Comparison of ENCODE assay signal across 19 cellular contexts in the genomic region with DNA sequence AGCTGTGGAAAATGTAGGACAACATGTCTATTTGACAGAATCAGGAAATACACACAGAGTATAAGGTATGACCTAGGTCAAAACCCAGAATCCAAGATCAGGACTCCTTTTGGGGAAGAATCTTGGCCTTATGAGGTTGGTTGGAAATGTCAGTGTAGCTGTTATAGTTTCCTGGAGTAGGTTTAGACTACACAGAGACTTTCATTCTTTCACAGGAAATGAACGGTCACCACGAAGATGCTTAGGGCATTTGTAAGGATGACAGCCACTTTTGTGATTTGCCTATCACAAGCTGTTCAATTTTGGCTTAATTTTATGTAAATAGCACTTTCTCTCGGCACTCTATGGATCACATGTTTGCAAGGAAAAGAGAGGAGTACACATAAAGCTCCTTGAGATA. TPM values are rescaled to one million over a fixed set of nuclear protein-coding genes. Genes with fewer than 3 reads are reported as not detected.
DNase-seq lines count a peak whose midpoint lies in the region; ATAC-seq and TF ChIP-seq lines count a peak whose summit lies in the region.
"Had no signal": no experiment of that assay in that cellular context is flagged by ENCODE, and none has a peak within 500 bp of the region (broad histone marks: within the 10 kb centered on the region; RNA-seq: fewer than 3 reads in every experiment).

No MANE protein-coding gene starts in this region.

- no peak overlapping the region for H2AK5ac ChIP-seq in IMR-90 (ENCODE audit: low read depth, low read length)

- H3K27me3 Mint-ChIP-seq in activated naive CD8-positive, alpha-beta T cell treated with anti-CD3 and anti-CD28 coated beads for 36 hours = no peaks in the 10 kb centered on the region
- H3K27me3 Mint-ChIP-seq in natural killer cell treated with Interleukin-12 subunit alpha and Interleukin-12 subunit beta and Interleukin-15 and Interleukin-18, amount 100 ng/mL, for 72 hours = no peaks in the 10 kb centered on the region
- H3K27me3 Mint-ChIP-seq in progenitor cell of endocrine pancreas = no peaks in the 10 kb centered on the region
- H3K27me3 Mint-ChIP-seq: type B pancreatic cell had no signal

- H4K91ac ChIP-seq in IMR-90 (ENCODE audit: insufficient read depth, low read depth, low read length) = no peak overlapping the region

- dilution Hi-C loops in IMR-90 (cut with HindIII; ENCODE audit: low sequenced_read_pairs, unreplicated experiment) = no loop called here

- H2AFZ ChIP-seq in SK-N-SH (ENCODE audit: low read depth) (peak overlapping the region; percentile 35; the same call in 1 of the 2 replicates), IMR-90 (replicated peaks; ENCODE audit: low read length, poor library complexity) (no peak overlapping the region)

- TF ChIP-seq RAD21 in SK-N-SH (IDR thresholded peaks at IDR 0.05; ENCODE audit: low read length) (no peak), IMR-90 (IDR thresholded peaks at IDR 0.05; ENCODE audit: low read length) (no peak)

- in situ Hi-C loops in IMR-90 (cut with MboI; ENCODE audit: low sequenced_read_pairs) = loop anchor here (10.0 kb wide), 1 partner anchor 331 kb away; no protein-coding TSS in a partner anchor

- H2BK120ac ChIP-seq in IMR-90 (ENCODE audit: low read depth, low read length) = no peak overlapping the region

- no peak overlapping the region for H4K5ac ChIP-seq in IMR-90 (ENCODE audit: low read depth, low read length)

- H3K27ac Mint-ChIP-seq in activated naive CD8-positive, alpha-beta T cell treated with anti-CD3 and anti-CD28 coated beads for 36 hours = peak overlapping the region; percentile 72
- H3K27ac Mint-ChIP-seq in natural killer cell treated with Interleukin-12 subunit alpha and Interleukin-12 subunit beta and Interleukin-15 and Interleukin-18, amount 100 ng/mL, for 72 hours = peak overlapping the region; percentile 84 to 85
- no peak overlapping the region for H3K27ac Mint-ChIP-seq in progenitor cell of endocrine pancreas
- H3K27ac Mint-ChIP-seq: type B pancreatic cell had no signal

- H3K27ac ChIP-seq in SK-N-SH (ENCODE audit: low read depth in 2 of 2, low read length in 1 of 2) = no peak overlapping the region
- no peak overlapping the region for H3K27ac ChIP-seq in IMR-90 (ENCODE audit: insufficient read depth, low read length)
- H3K27ac ChIP-seq: 22Rv1, C4-2B, ovary, SK-N-MC had no signal

- H2BK5ac ChIP-seq in IMR-90 (ENCODE audit: low read depth, low read length, poor library complexity, severe bottlenecking) = no peak overlapping the region

- peaks cover 21% of the 10 kb centered on the region for H3K4me1 Mint-ChIP-seq in activated naive CD8-positive, alpha-beta T cell treated with anti-CD3 and anti-CD28 coated beads for 36 hours
- H3K4me1 Mint-ChIP-seq in natural killer cell treated with Interleukin-12 subunit alpha and Interleukin-12 subunit beta and Interleukin-15 and Interleukin-18, amount 100 ng/mL, for 72 hours (ENCODE audit: low read depth in 2 of 2) = peaks cover 26 to 28% of the 10 kb centered on the region in 2 donors
- no peaks in the 10 kb centered on the region for H3K4me1 Mint-ChIP-seq in progenitor cell of endocrine pancreas (ENCODE audit: low read depth)

- no peak overlapping the region for H3K4me3 Mint-ChIP-seq in activated naive CD8-positive, alpha-beta T cell treated with anti-CD3 and anti-CD28 coated beads for 36 hours
- H3K4me3 Mint-ChIP-seq in natural killer cell treated with Interleukin-12 subunit alpha and Interleukin-12 subunit beta and Interleukin-15 and Interleukin-18, amount 100 ng/mL, for 72 hours = peak overlapping the region; percentile 25
- H3K4me3 Mint-ChIP-seq in progenitor cell of endocrine pancreas (ENCODE audit: low read depth) = no peak overlapping the region
- H3K4me3 Mint-ChIP-seq: type B pancreatic cell had no signal

- no peak overlapping the region for H2AK9ac ChIP-seq in IMR-90 (replicated peaks; ENCODE audit: low read depth, low read length, poor library complexity)

- H3K4me1 ChIP-seq in SK-N-SH (ENCODE audit: control insufficient read depth in 1 of 2, insufficient read depth in 2 of 2, low read depth in 1 of 2, low read length in 1 of 2) (no peaks in the 10 kb centered on the region), IMR-90 (ENCODE audit: control insufficient read depth, insufficient read depth, low read length) (no peaks in the 10 kb centered on the region; the same call in 1 of the 2 replicates)

- H3K23ac ChIP-seq in IMR-90 (ENCODE audit: low read depth, low read length) = no peak overlapping the region

- H3K9me3 ChIP-seq in SK-N-SH (no peaks in the 10 kb centered on the region), IMR-90 (ENCODE audit: control insufficient read depth, insufficient read depth, low read length) (no peaks in the 10 kb centered on the region)
- H3K9me3 ChIP-seq: ovary had no signal

- no peaks in the 10 kb centered on the region for H3K27me3 ChIP-seq in SK-N-SH (ENCODE audit: insufficient read depth)
- no peaks in the 10 kb centered on the region for H3K27me3 ChIP-seq in IMR-90 (ENCODE audit: control insufficient read depth, insufficient read depth, low read length)
- H3K27me3 ChIP-seq: ovary had no signal

- H3K36me3 Mint-ChIP-seq in activated naive CD8-positive, alpha-beta T cell treated with anti-CD3 and anti-CD28 coated beads for 36 hours = peaks cover 5% of the 10 kb centered on the region
- H3K36me3 Mint-ChIP-seq in natural killer cell treated with Interleukin-12 subunit alpha and Interleukin-12 subunit beta and Interleukin-15 and Interleukin-18, amount 100 ng/mL, for 72 hours = no peaks in the 10 kb centered on the region
- H3K36me3 Mint-ChIP-seq in progenitor cell of endocrine pancreas (ENCODE audit: insufficient read depth) = no peaks in the 10 kb centered on the region
- H3K36me3 Mint-ChIP-seq: type B pancreatic cell had no signal

- BruUV-seq in IMR-90 (replicated peaks; lab: Mats Ljungman, UMichigan) = no TSS peak

- intact Hi-C loops in IMR-90 (cut with micrococcal nuclease) = no loop called here

- CTCF ChIA-PET in SK-N-SH (lab: Yijun Ruan, JAX) (interaction anchor here (1.0 to 4.2 kb wide), 5 partner anchors 52 to 782 kb away, joined by 3 to 25 read pairs (median 4); no protein-coding TSS in a partner anchor), IMR-90 (lab: Yijun Ruan, JAX) (interaction anchor here (0.9 kb wide), 1 partner anchor 21 kb away, joined by 3 read pairs; no protein-coding TSS in a partner anchor)

- TF ChIP-seq CTCF in SK-N-SH (IDR thresholded peaks at IDR 0.05) (no peak), IMR-90 (conservative IDR thresholded peaks at IDR 0.05; ENCODE audit: low read depth, low read length) (no peak), progenitor cell of endocrine pancreas (IDR thresholded peaks at IDR 0.05; ENCODE audit: unreplicated experiment) (no peak)

- no peak for TF ChIP-seq EP300 in SK-N-SH (IDR thresholded peaks at IDR 0.05; ENCODE audit: borderline replicate concordance in 1 of 2, low read depth in 1 of 2, low read length in 1 of 2)

- H3K79me1 ChIP-seq in IMR-90 (ENCODE audit: low read depth in 1 of 2, low read length in 2 of 2) = no peaks in the 10 kb centered on the region

- H4K20me1 ChIP-seq in SK-N-SH (ENCODE audit: insufficient read depth) = no peaks in the 10 kb centered on the region
- H4K20me1 ChIP-seq in IMR-90 (ENCODE audit: insufficient read depth, low read length) = no peaks in the 10 kb centered on the region

- TF ChIP-seq POLR2A in IMR-90 (IDR thresholded peaks at IDR 0.05; ENCODE audit: low read depth, low read length) = no peak

- no peaks in the 10 kb centered on the region for H3K9me3 Mint-ChIP-seq in activated naive CD8-positive, alpha-beta T cell treated with anti-CD3 and anti-CD28 coated beads for 36 hours
- no peaks in the 10 kb centered on the region for H3K9me3 Mint-ChIP-seq in natural killer cell treated with Interleukin-12 subunit alpha and Interleukin-12 subunit beta and Interleukin-15 and Interleukin-18, amount 100 ng/mL, for 72 hours
- no peaks in the 10 kb centered on the region for H3K9me3 Mint-ChIP-seq in progenitor cell of endocrine pancreas (ENCODE audit: low read depth)
- H3K9me3 Mint-ChIP-seq: type B pancreatic cell had no signal

- no peaks in the 10 kb centered on the region for H3K9me1 ChIP-seq in IMR-90 (ENCODE audit: insufficient read depth, low read length)

- no peak overlapping the region for H2BK20ac ChIP-seq in IMR-90 (ENCODE audit: low read depth, low read length)

- H3K56ac ChIP-seq in IMR-90 (ENCODE audit: extremely low read depth, insufficient read depth, low read length) = no peak overlapping the region

- no peak overlapping the region for H3K4ac ChIP-seq in IMR-90 (ENCODE audit: low read depth, low read length)

- no peak overlapping the region for H4K8ac ChIP-seq in IMR-90 (ENCODE audit: low read depth in 2 of 2, low read length in 2 of 2)

- H3K79me2 ChIP-seq in SK-N-SH (ENCODE audit: insufficient read depth) = no peaks in the 10 kb centered on the region

- H2BK15ac ChIP-seq in IMR-90 (ENCODE audit: low read depth, low read length) = no peak overlapping the region

- H3K4me3 ChIP-seq in SK-N-SH (ENCODE audit: low read depth in 2 of 2, low read length in 1 of 2) (no peak overlapping the region), IMR-90 (ENCODE audit: insufficient read depth, low read depth, low read length) (no peak overlapping the region)
- H3K4me3 ChIP-seq: ovary, SK-N-MC had no signal

- H3F3A ChIP-seq in SK-N-SH (replicated peaks; ENCODE audit: insufficient read depth) = no peaks in the 10 kb centered on the region

- no peaks in the 10 kb centered on the region for H3K9me2 ChIP-seq in SK-N-SH

- H3K36me3 ChIP-seq in SK-N-SH (replicated peaks in 1 of 2; ENCODE audit: control insufficient read depth in 1 of 2, insufficient read depth in 2 of 2, low read length in 1 of 2) (no peaks in the 10 kb centered on the region), IMR-90 (ENCODE audit: control insufficient read depth, insufficient read depth, low read length) (no peaks in the 10 kb centered on the region)
- H3K36me3 ChIP-seq: ovary had no signal

- H3K4me2 ChIP-seq in SK-N-SH (no peak overlapping the region), IMR-90 (ENCODE audit: low read depth, low read length) (no peak overlapping the region)

- WGBS in SK-N-SH (ENCODE audit: low lambda C conversion rate) = 72% methylated on average over 3 of the region's 3 CpGs
- no CpG with 5 or more reads among the region's 3 CpGs for WGBS in IMR-90 (ENCODE audit: extremely low coverage in 2 of 2, insufficient read length in 1 of 2), 2 experiments

- no peak for ATAC-seq in SK-N-SH treated with all-trans-retinoic acid at 6 μM for 48 hours
- no peak; the same call in 1 of the 2 replicates for ATAC-seq in IMR-90 (ENCODE audit: low read depth)
- peak; percentile 48 to 57 for ATAC-seq in natural killer cell treated with Interleukin-12 subunit alpha and Interleukin-12 subunit beta and Interleukin-15 and Interleukin-18, amount 100 ng/mL, for 72 hours
- ATAC-seq: left cardiac atrium had no signal

- H3K14ac ChIP-seq in IMR-90 (replicated peaks; ENCODE audit: low read depth, low read length) = no peak overlapping the region

- no peak overlapping the region; the same call in 1 of the 2 replicates for H3K18ac ChIP-seq in IMR-90 (ENCODE audit: low read depth, low read length)

- POLR2A ChIA-PET in SK-N-SH (lab: Yijun Ruan, JAX) (no interaction called here), IMR-90 (lab: Charles Lee; ENCODE audit: unreplicated experiment) (no interaction called here)

- DNase-seq in SK-N-SH = no peak
- DNase-seq in IMR-90 = peak; percentile 13
- DNase-seq in activated naive CD8-positive, alpha-beta T cell treated with anti-CD3 and anti-CD28 coated beads for 36 hours = no peak
- DNase-seq in natural killer cell treated with Interleukin-12 subunit alpha and Interleukin-12 subunit beta and Interleukin-15 and Interleukin-18, amount 100 ng/mL, for 72 hours (ENCODE audit: low spot score) = no peak
- DNase-seq in NCI-H226 = no peak
- no peak for DNase-seq in C1 segment of cervical spinal cord (lab: John Stamatoyannopoulos, UW)
- DNase-seq in progenitor cell of endocrine pancreas (ENCODE audit: low spot score, unreplicated experiment) = no peak
- DNase-seq: effector CD8-positive, alpha-beta T cell; left cardiac atrium; NCI-H1048; NCI-H2081; NCI-H524 treated with DMSO at 0.1 percent for 48 hours; OCI-M1; ovary had no signal

- H3K9ac ChIP-seq in SK-N-SH (no peak overlapping the region), IMR-90 (ENCODE audit: low read depth, low read length) (no peak overlapping the region)

RNA-seq across cellular contexts. Expression of gene ZBTB20, which starts 18.6 kb away (rescaled TPM):
- 0.43 and 1.1 TPM in 2 replicates for polyA plus RNA-seq in SK-N-SH (2012; rRNA removed)
- polyA plus RNA-seq in SK-N-SH (2012; cell fraction: cytosol; rRNA removed) = 0.20 and 0.36 TPM in 2 replicates
- 0.96 and 1.8 TPM in 2 replicates for polyA plus RNA-seq in SK-N-SH (2012; cell fraction: nucleus; rRNA removed)
- total RNA-seq in IMR-90 (2012; rRNA removed) = 13.3 and 14.7 TPM in 2 replicates
- polyA plus RNA-seq in IMR-90 (2012; rRNA removed) = 0.75 and 0.87 TPM in 2 replicates
- 0.25 and 0.55 TPM in 2 replicates for polyA plus RNA-seq in IMR-90 (2012; cell fraction: cytosol; rRNA removed)
- polyA plus RNA-seq in IMR-90 (2012; cell fraction: nucleus; rRNA removed; ENCODE audit: low replicate concordance) = 2.3 and 2.6 TPM in 2 replicates
- total RNA-seq in activated naive CD8-positive, alpha-beta T cell treated with anti-CD3 and anti-CD28 coated beads for 36 hours = 1 to 10 TPM; 3.5 to 4.5 TPM
- 10 to 100 TPM in 1 of 2 donors, 1 to 10 TPM in 1; 8.7 to 14.2 TPM for total RNA-seq in natural killer cell treated with Interleukin-12 subunit alpha and Interleukin-12 subunit beta and Interleukin-15 and Interleukin-18, amount 100 ng/mL, for 72 hours
- 27.3 and 27.8 TPM in 2 replicates for total RNA-seq in progenitor cell of endocrine pancreas

Comparison
In these comparisons a context has a peak if more than half of its experiments do, and no peak if none do; other contexts are left out.
1. ATAC-seq: peak in natural killer cell treated with Interleukin-12 subunit alpha and Interleukin-12 subunit beta and Interleukin-15 and Interleukin-18, amount 100 ng/mL, for 72 hours (2 of 2); none in SK-N-SH treated with all-trans-retinoic acid at 6 μM for 48 hours (single experiment) and IMR-90 (single experiment).